ENCODE assay signal across 18 cellular contexts in genomic region chr10:96289218-96289910, GRCh38. TPM values are rescaled to one million over a fixed set of nuclear protein-coding genes. Genes with fewer than 3 reads are reported as not detected.
DNase-seq lines count a peak whose midpoint lies in the region; FAIRE-seq and TF ChIP-seq lines count a peak whose summit lies in the region.
"Had no signal": no experiment of that assay in that cellular context is flagged by ENCODE, and none has a peak within 500 bp of the region (broad histone marks: within the 10 kb centered on the region; RNA-seq: fewer than 3 reads in every experiment).

No MANE protein-coding gene starts in this region.

- TF ChIP-seq CTCF in MM.1S (IDR thresholded peaks at IDR 0.05; ENCODE audit: low read length) (no peak), spleen (IDR thresholded peaks at IDR 0.05 in 8 of 11, conservative IDR thresholded peaks at IDR 0.05 in 3 of 11) (no peak), BE2C (IDR thresholded peaks at IDR 0.05; ENCODE audit: low read depth, low read length) (no peak)

- H3K36me3 ChIP-seq in MM.1S (replicated peaks; ENCODE audit: insufficient read depth, low read length): no peaks in the 10 kb centered on the region
- H3K36me3 ChIP-seq in spleen: no peaks in the 10 kb centered on the region
- no peaks in the 10 kb centered on the region for H3K36me3 ChIP-seq in BE2C

- 87 to 94% (median 92%) methylated on average over 9 of the region's 9 CpGs for WGBS in spleen, 5 donors

- H3K9me3 ChIP-seq in MM.1S (replicated peaks; ENCODE audit: insufficient read depth, low read length) (no peaks in the 10 kb centered on the region), spleen (no peaks in the 10 kb centered on the region), BE2C (no peaks in the 10 kb centered on the region)

- DNase-seq in ELF-1 (ENCODE audit: low read depth, low spot score) (peak; percentile 26), MM.1S (no peak), spleen (no peak), BE2C (no peak), HTR-8/SVneo (ENCODE audit: insufficient read length, low spot score) (no peak), AG20443 (ENCODE audit: low spot score) (no peak)
- DNase-seq: DMS153; IMR-90; NCI-H1092; NCI-H2227 treated with DMSO at 0.1 percent for 48 hours; NCI-H524 treated with DMSO at 0.1 percent for 48 hours; NK-92 treated with Interleukin-12 subunit alpha and Interleukin-12 subunit beta, amount 100 ng/mL, for 24 hours; PC-9; T-helper 17 cell had no signal

- no peaks in the 10 kb centered on the region for H3K9me3 Mint-ChIP-seq in dendritic cell treated with granulocyte-macrophage colony-stimulating factor and Interleukin-4, amounts not matched to agents 40 ng/mL and 50 ng/mL, for 4 days

- no peaks in the 10 kb centered on the region for H3K36me3 Mint-ChIP-seq in dendritic cell treated with granulocyte-macrophage colony-stimulating factor and Interleukin-4, amounts not matched to agents 40 ng/mL and 50 ng/mL, for 4 days (ENCODE audit: low read depth)

- no peaks in the 10 kb centered on the region for H3K79me2 ChIP-seq in MM.1S (ENCODE audit: low read length)

- peaks cover 28% of the 10 kb centered on the region for H3F3A ChIP-seq in MM.1S (ENCODE audit: insufficient read depth, low read length)

- H3K4me3 Mint-ChIP-seq in dendritic cell treated with granulocyte-macrophage colony-stimulating factor and Interleukin-4, amounts not matched to agents 40 ng/mL and 50 ng/mL, for 4 days: no peak overlapping the region
- H3K4me3 Mint-ChIP-seq: T-helper 17 cell had no signal

- H4K20me1 ChIP-seq in MM.1S (ENCODE audit: insufficient read depth, low read length): no peaks in the 10 kb centered on the region

- peaks cover 41% of the 10 kb centered on the region for H3K4me1 Mint-ChIP-seq in dendritic cell treated with granulocyte-macrophage colony-stimulating factor and Interleukin-4, amounts not matched to agents 40 ng/mL and 50 ng/mL, for 4 days (ENCODE audit: low read depth)

- intact Hi-C loops in dendritic cell treated with granulocyte-macrophage colony-stimulating factor and Interleukin-4, amounts not matched to agents 40 ng/mL and 50 ng/mL, for 4 days (cut with micrococcal nuclease): no loop called here
- intact Hi-C loops in spleen (cut with DNase I; ENCODE audit: low total_unique reads): no loop called here

- FAIRE-seq in HTR-8/SVneo (lab: Jason Lieb, UNC): no peak
- FAIRE-seq: H54 had no signal

- no peaks in the 10 kb centered on the region for H3K9me2 ChIP-seq in MM.1S (replicated peaks; ENCODE audit: insufficient read depth, low read length)

- H3K4me2 ChIP-seq in MM.1S (ENCODE audit: low read depth, low read length): peak overlapping the region; percentile 54; the same call in 1 of the 2 replicates
- H3K4me2 ChIP-seq: PC-9 had no signal

- H3K27ac ChIP-seq in MM.1S (ENCODE audit: low read length) (no peak overlapping the region; the same call in 1 of the 2 replicates), spleen (peak overlapping the region in 7 of 8 donors; percentile 63 to 86 (median 76))
- H3K27ac ChIP-seq: PC-9 had no signal

- TF ChIP-seq POLR2A in spleen (IDR thresholded peaks at IDR 0.05): no peak

- peak overlapping the region; percentile 30; the same call in 1 of the 2 replicates for H2AFZ ChIP-seq in MM.1S (ENCODE audit: low read length)
- H2AFZ ChIP-seq: PC-9 had no signal

- H3K9ac ChIP-seq in MM.1S (ENCODE audit: low read length): no peak overlapping the region

- H3K27me3 ChIP-seq in MM.1S (replicated peaks; ENCODE audit: insufficient read depth, low read length) (no peaks in the 10 kb centered on the region), spleen (replicated peaks in 1 of 7) (no peaks in the 10 kb centered on the region), BE2C (peaks cover 9% of the 10 kb centered on the region; the same call in 1 of the 2 replicates)

- H3K4me3 ChIP-seq in MM.1S (ENCODE audit: low read length) (no peak overlapping the region), spleen (no peak overlapping the region), BE2C (ENCODE audit: low read depth, low read length) (no peak overlapping the region)
- H3K4me3 ChIP-seq: PC-9 had no signal

- H3K4me1 ChIP-seq in MM.1S (ENCODE audit: low read length): peaks cover 44% of the 10 kb centered on the region
- H3K4me1 ChIP-seq in spleen: peaks cover 14 to 76% (median 42%) of the 10 kb centered on the region in 6 donors
- no peaks in the 10 kb centered on the region for H3K4me1 ChIP-seq in BE2C

- no peaks in the 10 kb centered on the region for H3K27me3 Mint-ChIP-seq in dendritic cell treated with granulocyte-macrophage colony-stimulating factor and Interleukin-4, amounts not matched to agents 40 ng/mL and 50 ng/mL, for 4 days

- H3K27ac Mint-ChIP-seq in dendritic cell treated with granulocyte-macrophage colony-stimulating factor and Interleukin-4, amounts not matched to agents 40 ng/mL and 50 ng/mL, for 4 days: peak overlapping the region; percentile 80
- H3K27ac Mint-ChIP-seq: T-helper 17 cell had no signal

RNA-seq across cellular contexts. Expression of gene DNTT, which starts 14.9 kb away (rescaled TPM):
- under 1 TPM in 1 of 7 donors, not detected in 6; 0.59 TPM for total RNA-seq in spleen
- under 1 TPM in 1 of 3 donors, not detected in 2; 0.08 TPM for polyA plus RNA-seq in spleen
- polyA plus RNA-seq in BE2C (2012; ENCODE audit: insufficient read depth, insufficient read length, low read depth): not detected
- total RNA-seq: G401, IMR-90, PC-9, T-helper 17 cell had no signal
- polyA plus RNA-seq: BJ, IMR-90 had no signal

RNA-seq across cellular contexts. Expression of gene BLNK, which starts 18.0 kb away (rescaled TPM):
- total RNA-seq in spleen: 100 to 1,000 TPM in 2 of 7 donors, 10 to 100 TPM in 5; 63.7 to 128 (median 89.8) TPM
- 100 to 1,000 TPM in 2 of 3 donors, 10 to 100 TPM in 1; 76.4 to 116 (median 103) TPM for polyA plus RNA-seq in spleen
- polyA plus RNA-seq in BE2C (2012; ENCODE audit: insufficient read depth, insufficient read length, low read depth): 2.0 TPM
- total RNA-seq: G401, IMR-90 had no signal
- polyA plus RNA-seq: BJ, IMR-90 had no signal
